23 cellular contexts compared by ENCODE assay signal in genomic region chr12:45509621-45510020, GRCh38.
"Had no signal": no experiment of that assay in that cellular context is flagged by ENCODE, and none has a peak within 500 bp of the region (broad histone marks: within the 10 kb centered on the region; RNA-seq: fewer than 3 reads in every experiment).

No MANE protein-coding gene starts in this region.

- H3K27me3 ChIP-seq: MG63, SJSA1 had no signal

- DNase-seq: IMR-90, Karpas-422, KG1, MG63, NCI-H1092, NCI-H1105 treated with DMSO at 0.1 percent for 48 hours, NCI-H1417 treated with DMSO at 0.1 percent for 48 hours, NCI-H146, NCI-H1694 treated with DMSO at 0.1 percent for 48 hours, NCI-H1930, NCI-H2081, NCI-H2107, NCI-H2227 treated with DMSO at 0.1 percent for 48 hours, NCI-H446, NCI-H510A, NCI-H524 treated with DMSO at 0.1 percent for 48 hours, NCI-H774, Right ventricle myocardium superior, RPMI8226, SIG-M5 had no signal

- H3K4me3 ChIP-seq: MG63, SJSA1, SK-N-MC had no signal

- ATAC-seq: HepG2 had no signal

- H3K27ac ChIP-seq: SJSA1, SK-N-MC had no signal
